In genomic region chr2:61885896-61886603, GRCh38 we compare ENCODE assay signal across 13 cellular contexts. TPM values are rescaled to one million over a fixed set of nuclear protein-coding genes. Genes with fewer than 3 reads are reported as not detected.
DNase-seq lines count a peak whose midpoint lies in the region; ATAC-seq and TF ChIP-seq lines count a peak whose summit lies in the region.
"Had no signal": no experiment of that assay in that cellular context is flagged by ENCODE, and none has a peak within 500 bp of the region (broad histone marks: within the 10 kb centered on the region; RNA-seq: fewer than 3 reads in every experiment).

No MANE protein-coding gene starts in this region.

- H3K9ac ChIP-seq in HCT116 (ENCODE audit: low read length): no peak overlapping the region
- H3K9ac ChIP-seq in mesendoderm (ENCODE audit: low read length): no peak overlapping the region

- no peaks in the 10 kb centered on the region for H3K9me3 Mint-ChIP-seq in CD14-positive monocyte
- H3K9me3 Mint-ChIP-seq in activated naive CD8-positive, alpha-beta T cell treated with anti-CD3 and anti-CD28 coated beads for 36 hours: no peaks in the 10 kb centered on the region

- peaks cover 19% of the 10 kb centered on the region; the same call in 1 of the 2 replicates for H4K20me1 ChIP-seq in HCT116 (ENCODE audit: insufficient read depth)

- H3K79me2 ChIP-seq in HCT116 (ENCODE audit: insufficient read depth, low read length) (peaks cover 82% of the 10 kb centered on the region), mesendoderm (ENCODE audit: control insufficient read depth, insufficient read depth, low read length) (peaks cover 37% of the 10 kb centered on the region)

- H3K27me3 Mint-ChIP-seq in CD14-positive monocyte (ENCODE audit: low read depth in 3 of 3): peaks cover 0 to 2% (median 0%) of the 10 kb centered on the region in 3 donors
- no peaks in the 10 kb centered on the region for H3K27me3 Mint-ChIP-seq in activated naive CD8-positive, alpha-beta T cell treated with anti-CD3 and anti-CD28 coated beads for 36 hours

- no peak for TF ChIP-seq CTCF in CD14-positive monocyte (IDR thresholded peaks at IDR 0.05)
- TF ChIP-seq CTCF in HCT116 (IDR thresholded peaks at IDR 0.05 in 2 of 3, conservative IDR thresholded peaks at IDR 0.05 in 1 of 3; ENCODE audit: borderline replicate concordance in 1 of 3, insufficient read depth in 1 of 3, low read depth in 2 of 3, low read length in 2 of 3): no peak

- no peak overlapping the region for H2AK5ac ChIP-seq in mesendoderm (ENCODE audit: low read length)

- H4K5ac ChIP-seq in mesendoderm (ENCODE audit: low read length): no peak overlapping the region

- H3K36me3 ChIP-seq in HCT116 (ENCODE audit: control insufficient read depth in 1 of 2, insufficient read depth in 2 of 2, low read length in 2 of 2) (peaks cover 32 to 50% of the 10 kb centered on the region in 2 experiments), mesendoderm (ENCODE audit: control insufficient read depth, insufficient read depth, low read length) (peaks cover 4% of the 10 kb centered on the region)

- no peak overlapping the region for H4K8ac ChIP-seq in mesendoderm (ENCODE audit: low read depth, low read length)

- WGBS in mesendoderm (ENCODE audit: extremely low coverage, insufficient coverage, low lambda C conversion rate): no CpG with 5 or more reads among the region's 18 CpGs

- H3K36me3 Mint-ChIP-seq in CD14-positive monocyte: peaks cover 33 to 50% of the 10 kb centered on the region in 2 donors
- peaks cover 43% of the 10 kb centered on the region for H3K36me3 Mint-ChIP-seq in activated naive CD8-positive, alpha-beta T cell treated with anti-CD3 and anti-CD28 coated beads for 36 hours

- H3K27ac Mint-ChIP-seq in CD14-positive monocyte: peak overlapping the region in 4 of 7 donors; percentile 3 to 51 (median 19)
- peak overlapping the region; percentile 99 for H3K27ac Mint-ChIP-seq in activated naive CD8-positive, alpha-beta T cell treated with anti-CD3 and anti-CD28 coated beads for 36 hours

- H3K9me3 ChIP-seq in HCT116 (ENCODE audit: control insufficient read depth in 1 of 2, insufficient read depth in 1 of 2, low read depth in 1 of 2, low read length in 2 of 2): no peaks in the 10 kb centered on the region

- no peak overlapping the region for H3K18ac ChIP-seq in mesendoderm (ENCODE audit: low read length)

- TF ChIP-seq RAD21 in HCT116 (IDR thresholded peaks at IDR 0.05; ENCODE audit: low read depth): no peak

- H3K27me3 ChIP-seq in HCT116 (ENCODE audit: insufficient read depth, low read length): no peaks in the 10 kb centered on the region
- no peaks in the 10 kb centered on the region for H3K27me3 ChIP-seq in mesendoderm (ENCODE audit: insufficient read depth, low read length, poor library complexity)
- H3K27me3 ChIP-seq: foreskin keratinocyte had no signal

- H2BK120ac ChIP-seq in mesendoderm (ENCODE audit: low read depth, low read length): no peak overlapping the region

- H3K9me2 ChIP-seq in HCT116 (ENCODE audit: insufficient read depth): no peaks in the 10 kb centered on the region

- no peak overlapping the region for H2AFZ ChIP-seq in HCT116 (ENCODE audit: low read depth, low read length, poor library complexity, severe bottlenecking)

- peaks cover 17% of the 10 kb centered on the region for H3K4me1 Mint-ChIP-seq in CD14-positive monocyte
- H3K4me1 Mint-ChIP-seq in activated naive CD8-positive, alpha-beta T cell treated with anti-CD3 and anti-CD28 coated beads for 36 hours: peaks cover 30% of the 10 kb centered on the region

- no peak overlapping the region for H2BK5ac ChIP-seq in mesendoderm (ENCODE audit: low read length)

- DNase-seq in CD14-positive monocyte (ENCODE audit: low spot score) (no peak), HCT116 (ENCODE audit: low read depth, low spot score) (no peak), mesendoderm (no peak), iPS-NIHi7 (ENCODE audit: extremely low spot score) (no peak)
- peak; percentile 13 for DNase-seq in activated naive CD8-positive, alpha-beta T cell treated with anti-CD3 and anti-CD28 coated beads for 36 hours
- DNase-seq: anterior cingulate cortex; foreskin keratinocyte; GF-D8; NCI-H1436; stimulated activated CD4-positive, alpha-beta T cell treated with anti-CD3 and anti-CD28 coated beads, Interleukin-4, amount 100 ng/mL, for 1 hour had no signal

- BruUV-seq in HCT116 (replicated peaks; lab: Mats Ljungman, UMichigan): no TSS peak

- CTCF ChIA-PET in HCT116 (lab: Charles Lee): no interaction called here

- H3K79me1 ChIP-seq in mesendoderm (ENCODE audit: low read length): peaks cover 2% of the 10 kb centered on the region

- H3K4me1 ChIP-seq in HCT116 (ENCODE audit: control insufficient read depth in 1 of 2, insufficient read depth in 2 of 2, low read length in 2 of 2) (peaks cover 0 to 18% of the 10 kb centered on the region in 2 experiments; a peak in 3 of 4 replicates), mesendoderm (ENCODE audit: control insufficient read depth, low read depth, low read length) (no peaks in the 10 kb centered on the region)

- H3K56ac ChIP-seq in mesendoderm (ENCODE audit: low read length): peak overlapping the region; percentile 37

- intact Hi-C loops in CD14-positive monocyte (cut with micrococcal nuclease) (loop anchor here (5.0 to 10.0 kb wide), 3 partner anchors 121 to 821 kb away; partner anchors contain the start of gene EHBP1 (in 1 of the 2)), HCT116 (cut with micrococcal nuclease) (no loop called here)

- H3K4me3 Mint-ChIP-seq in CD14-positive monocyte: no peak overlapping the region
- peak overlapping the region; percentile 98 for H3K4me3 Mint-ChIP-seq in activated naive CD8-positive, alpha-beta T cell treated with anti-CD3 and anti-CD28 coated beads for 36 hours

- H3K4me3 ChIP-seq in HCT116 (replicated peaks in 1 of 2; ENCODE audit: low read depth in 1 of 2, low read length in 2 of 2): no peak overlapping the region
- no peak overlapping the region for H3K4me3 ChIP-seq in mesendoderm (ENCODE audit: low read length)

- POLR2A ChIA-PET in HCT116 (lab: Charles Lee): no interaction called here

- RAD21 ChIA-PET in HCT116 (lab: Charles Lee; ENCODE audit: low non-redundant PET in 1 of 2, low total read pairs in 2 of 2, uncharacterized antibody in 2 of 2, unreplicated experiment in 2 of 2): no interaction called here

- no peak overlapping the region for H3K23ac ChIP-seq in mesendoderm (ENCODE audit: low read length)

- H3K27ac ChIP-seq in HCT116 (ENCODE audit: low read depth, low read length) (no peak overlapping the region), mesendoderm (ENCODE audit: low read depth, low read length) (no peak overlapping the region)

- no peak overlapping the region for H3K4ac ChIP-seq in mesendoderm (ENCODE audit: low read depth, low read length)

- H3K4me2 ChIP-seq in HCT116 (ENCODE audit: low read length) (peak overlapping the region; percentile 97), mesendoderm (ENCODE audit: low read length) (peak overlapping the region; percentile 51)

- H2BK15ac ChIP-seq in mesendoderm (replicated peaks; ENCODE audit: low read depth): no peak overlapping the region

- ATAC-seq in HCT116 (no peak), esophagus mucosa (no peak), HG03378 (IDR thresholded peaks at IDR 0.05; ENCODE audit: unreplicated experiment) (no peak), GM21576 (IDR thresholded peaks at IDR 0.05; ENCODE audit: unreplicated experiment) (no peak)
- ATAC-seq: foreskin keratinocyte had no signal

- no peak for TF ChIP-seq POLR2A in HCT116 (IDR thresholded peaks at IDR 0.05; ENCODE audit: borderline replicate concordance, extremely low read depth, insufficient read depth, insufficient read length)

TF ChIP-seq in HCT116, 20 proteins besides CTCF, POLR2A, EP300 and RAD21:
- TF ChIP-seq EZH2phosphoT487 (IDR thresholded peaks at IDR 0.05; ENCODE audit: borderline replicate concordance) (no peak), FOSL1 (IDR thresholded peaks at IDR 0.05; ENCODE audit: low read depth) (no peak), SIN3A (IDR thresholded peaks at IDR 0.05; ENCODE audit: low read depth) (no peak), CEBPB (IDR thresholded peaks at IDR 0.05; ENCODE audit: low read depth) (no peak), EZH2 (IDR thresholded peaks at IDR 0.05) (no peak), ZNF274 (IDR thresholded peaks at IDR 0.05; ENCODE audit: low read depth, low read length) (no peak), ATF3 (IDR thresholded peaks at IDR 0.05) (no peak), MAX (IDR thresholded peaks at IDR 0.05) (no peak), EGR1 (IDR thresholded peaks at IDR 0.05; ENCODE audit: low read depth) (no peak), ELF1 (IDR thresholded peaks at IDR 0.05; ENCODE audit: borderline replicate concordance, low read depth) (no peak)

RNA-seq across cellular contexts. Expression of gene CCT4, which starts 2.4 kb away (rescaled TPM):
- polyA plus RNA-seq in CD14-positive monocyte: 10 to 100 TPM; 73.1 to 78.1 TPM
- total RNA-seq in HCT116 (2021; ENCODE audit: unreplicated experiment): 316 TPM
- 134 and 185 TPM in 2 replicates for polyA plus RNA-seq in HCT116 (2012)
- 100 to 1,000 TPM; 389 to 409 TPM for total RNA-seq in activated naive CD8-positive, alpha-beta T cell treated with anti-CD3 and anti-CD28 coated beads for 36 hours
- 289 TPM for polyA plus RNA-seq in mesendoderm (2013, experiment 1 of 2)
- 282 TPM for polyA plus RNA-seq in mesendoderm (2013, experiment 2 of 2)
- 109 TPM for total RNA-seq in esophagus mucosa

RNA-seq across cellular contexts. Expression of gene COMMD1, which starts 19.4 kb away (rescaled TPM):
- 10 to 100 TPM; 70.7 to 82.1 TPM for polyA plus RNA-seq in CD14-positive monocyte
- total RNA-seq in HCT116 (2021; ENCODE audit: unreplicated experiment): 16.1 TPM
- 11.7 and 14.7 TPM in 2 replicates for polyA plus RNA-seq in HCT116 (2012)
- 10 to 100 TPM; 29.1 to 31.8 TPM for total RNA-seq in activated naive CD8-positive, alpha-beta T cell treated with anti-CD3 and anti-CD28 coated beads for 36 hours
- 44.7 TPM for polyA plus RNA-seq in mesendoderm (2013, experiment 1 of 2)
- 42.2 TPM for polyA plus RNA-seq in mesendoderm (2013, experiment 2 of 2)
- total RNA-seq in esophagus mucosa: 31.4 TPM

RNA-seq across cellular contexts. Expression of gene FAM161A, which starts 32.2 kb away (rescaled TPM):
- under 1 TPM in 1 of 2 donors, not detected in 1; 0.25 TPM for polyA plus RNA-seq in CD14-positive monocyte
- total RNA-seq in HCT116 (2021; ENCODE audit: unreplicated experiment): 7.3 TPM
- 1.1 and 1.7 TPM in 2 replicates for polyA plus RNA-seq in HCT116 (2012)
- 1 to 10 TPM; 6.0 to 7.0 TPM for total RNA-seq in activated naive CD8-positive, alpha-beta T cell treated with anti-CD3 and anti-CD28 coated beads for 36 hours
- polyA plus RNA-seq in mesendoderm (2013, experiment 1 of 2): 6.9 TPM
- 7.4 TPM for polyA plus RNA-seq in mesendoderm (2013, experiment 2 of 2)
- total RNA-seq in esophagus mucosa: 1.3 TPM
